In the genomic region with DNA sequence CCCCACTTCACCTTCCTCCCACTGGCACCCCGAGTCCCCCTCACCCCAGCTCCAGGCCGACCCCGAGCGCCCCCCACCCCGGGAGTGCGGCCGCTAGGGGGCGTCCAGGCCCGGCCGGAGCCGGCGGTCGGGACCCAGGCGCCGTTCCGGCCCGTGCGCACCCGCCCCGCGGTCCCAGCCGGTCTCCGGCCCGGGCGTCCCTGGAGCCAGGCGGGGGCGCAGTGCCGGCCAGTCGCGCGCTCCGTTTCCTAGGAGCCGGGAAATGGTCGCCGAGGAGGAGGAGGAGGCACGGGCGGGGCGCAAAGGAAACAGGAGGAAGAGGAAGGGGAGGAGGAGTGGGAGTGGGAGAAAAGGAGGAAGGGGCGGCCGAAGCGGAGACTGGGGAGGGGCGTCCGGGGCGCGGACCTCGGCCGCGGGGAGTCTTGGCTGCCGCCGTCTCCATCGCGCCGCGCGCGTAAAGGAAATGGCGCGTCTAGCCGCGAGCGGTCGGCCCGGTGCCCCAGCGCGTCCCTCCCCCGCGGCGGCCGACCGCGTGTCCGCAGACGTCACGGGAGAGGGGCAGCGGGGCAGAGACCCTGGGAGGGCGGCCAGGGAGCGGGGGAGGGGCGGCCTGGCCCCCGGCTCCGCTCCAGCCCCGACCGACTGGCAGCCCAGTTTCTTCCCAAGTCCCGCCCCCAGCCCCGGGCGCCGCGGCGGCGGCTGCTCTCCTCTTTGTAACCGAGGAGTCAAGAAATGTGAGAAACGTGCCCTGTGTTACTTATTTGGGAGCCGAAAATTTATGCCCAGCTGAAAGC, we compare ENCODE assay signal across 8 cellular contexts. TPM values are rescaled to one million over a fixed set of nuclear protein-coding genes. Genes with fewer than 3 reads are reported as not detected.
DNase-seq lines count a peak whose midpoint lies in the region; ATAC-seq and TF ChIP-seq lines count a peak whose summit lies in the region.

No MANE protein-coding gene starts in this region.

- H3K4me3 ChIP-seq in duodenal mucosa (ENCODE audit: low read depth in 1 of 2, low read length in 2 of 2) (peak overlapping the region; percentile 66 to 68), right lobe of liver (peak overlapping the region; percentile 59 to 78 (median 60))

- peak overlapping the region; percentile 48 to 57 for H3K9ac ChIP-seq in duodenal mucosa (ENCODE audit: low read depth in 1 of 2, low read length in 2 of 2)

- peaks cover 4 to 13% of the 10 kb centered on the region in 2 donors for H3K27me3 ChIP-seq in duodenal mucosa (ENCODE audit: control insufficient read depth in 1 of 2, insufficient read depth in 2 of 2, low read length in 2 of 2)
- H3K27me3 ChIP-seq in right lobe of liver = no peaks in the 10 kb centered on the region

- H3K36me3 ChIP-seq in duodenal mucosa (ENCODE audit: control insufficient read depth in 1 of 2, insufficient read depth in 2 of 2, low read length in 2 of 2) (no peaks in the 10 kb centered on the region), right lobe of liver (peaks cover 0 to 3% (median 0%) of the 10 kb centered on the region in 4 donors)

- peak overlapping the region; percentile 89 for H3K27ac ChIP-seq in duodenal mucosa (ENCODE audit: low read depth, low read length)
- peak overlapping the region; percentile 82 to 99 (median 85) for H3K27ac ChIP-seq in right lobe of liver

- peak; percentile 71 for TF ChIP-seq POLR2A in right lobe of liver (IDR thresholded peaks at IDR 0.05)

- ATAC-seq in right lobe of liver = peak; percentile 80 to 83 (median 81)

- H3K9me3 ChIP-seq in duodenal mucosa (ENCODE audit: control insufficient read depth in 1 of 2, low read length in 2 of 2) (no peaks in the 10 kb centered on the region), right lobe of liver (no peaks in the 10 kb centered on the region)

- intact Hi-C loops in right lobe of liver (cut with DNase I) = no loop called here

- WGBS in right lobe of liver (ENCODE audit: insufficient coverage, low coverage, low lambda C conversion rate, missing lambda C conversion rate) = 0% methylated on average over 5 of the region's 92 CpGs

- H3K4me1 ChIP-seq in duodenal mucosa (ENCODE audit: control insufficient read depth in 1 of 2, insufficient read depth in 2 of 2, low read length in 2 of 2) = peaks cover 0 to 8% of the 10 kb centered on the region in 2 donors
- H3K4me1 ChIP-seq in right lobe of liver = peaks cover 0 to 10% (median 0%) of the 10 kb centered on the region in 4 donors

- DNase-seq in activated CD4-positive, alpha-beta T cell treated with anti-CD3 and anti-CD28 coated beads for 24 hours (ENCODE audit: low read depth in 2 of 2) = peak; percentile 27 to 52
- DNase-seq in activated CD4-positive, alpha-beta T cell treated with anti-CD3 and anti-CD28 coated beads for 1 hour = no peak
- DNase-seq in NCI-H2171 treated with DMSO at 0.1 percent for 48 hours (lab: John Stamatoyannopoulos, UW) (peak; percentile 64), right lobe of liver (peak; percentile 89)
- peak; percentile 34 to 47 for DNase-seq in activated CD4-positive, alpha-beta T cell treated with anti-CD3 and anti-CD28 coated beads for 4 hours
- peak; percentile 59 for DNase-seq in stimulated activated CD4-positive, alpha-beta T cell treated with anti-CD3 and anti-CD28 coated beads, Interleukin-4, amount 100 ng/mL, for 24 hours
- no peak for DNase-seq in effector CD8-positive, alpha-beta T cell (lab: John Stamatoyannopoulos, UW)

- TF ChIP-seq CTCF in right lobe of liver (IDR thresholded peaks at IDR 0.05) = peak; percentile 72 to 90 (median 80)

RNA-seq across cellular contexts. Expression of a gene that starts 1.1 kb away (rescaled TPM):
- total RNA-seq in right lobe of liver = 10 to 100 TPM in 4 of 6 experiments, 1 to 10 TPM in 2; 5.0 to 27.0 (median 11.5) TPM

Comparison
In these comparisons a context has a peak if more than half of its experiments do, and no peak if none do; other contexts are left out.
1. DNase-seq: peak in activated CD4-positive, alpha-beta T cell treated with anti-CD3 and anti-CD28 coated beads for 24 hours (2 of 2), NCI-H2171 treated with DMSO at 0.1 percent for 48 hours (single experiment), activated CD4-positive, alpha-beta T cell treated with anti-CD3 and anti-CD28 coated beads for 4 hours (2 of 2), right lobe of liver (3 of 3) and stimulated activated CD4-positive, alpha-beta T cell treated with anti-CD3 and anti-CD28 coated beads, Interleukin-4, amount 100 ng/mL, for 24 hours (single experiment); none in activated CD4-positive, alpha-beta T cell treated with anti-CD3 and anti-CD28 coated beads for 1 hour (single experiment) and effector CD8-positive, alpha-beta T cell (single experiment).